Comparison of ENCODE assay signal across 21 cellular contexts in the genomic region with DNA sequence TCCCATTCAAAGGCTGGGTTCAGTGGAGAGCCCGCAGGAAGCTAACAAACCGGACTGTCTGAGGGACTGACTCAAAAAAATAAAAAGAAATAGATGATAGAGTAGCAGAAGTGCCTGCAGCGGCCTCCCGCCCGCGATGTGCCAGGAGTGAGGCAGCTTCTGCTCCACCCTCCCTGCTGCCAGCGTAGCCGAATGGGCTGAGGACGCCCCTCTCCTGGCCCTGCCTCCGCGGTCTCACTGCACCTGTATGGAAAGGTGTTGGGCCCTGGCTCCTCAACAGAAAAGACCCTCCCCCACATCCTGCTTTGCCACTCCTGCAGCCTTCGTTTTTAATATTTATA.
DNase-seq lines count a peak whose midpoint lies in the region; FAIRE-seq and TF ChIP-seq lines count a peak whose summit lies in the region.
"Had no signal": no experiment of that assay in that cellular context is flagged by ENCODE, and none has a peak within 500 bp of the region (broad histone marks: within the 10 kb centered on the region; RNA-seq: fewer than 3 reads in every experiment).

No MANE protein-coding gene starts in this region.

- H4K20me1 ChIP-seq in mammary epithelial cell (ENCODE audit: insufficient read depth, low read length) (no peaks in the 10 kb centered on the region), keratinocyte (ENCODE audit: control insufficient read depth, extremely low read depth, insufficient read depth, low read length) (no peaks in the 10 kb centered on the region)

- TF ChIP-seq EP300 in esophagus muscularis mucosa (IDR thresholded peaks at IDR 0.05), result no peak

- no peaks in the 10 kb centered on the region for H3K27me3 ChIP-seq in mammary epithelial cell (ENCODE audit: insufficient read depth, low read length)
- H3K27me3 ChIP-seq in keratinocyte (ENCODE audit: control insufficient read depth, extremely low read depth, insufficient read depth, low read length), result no peaks in the 10 kb centered on the region
- H3K27me3 ChIP-seq in HAP-1 (ENCODE audit: low read depth), result 0 out of 2 replicates have a peak, but pooled peaks cover 3% of the 10 kb centered on the region
- H3K27me3 ChIP-seq in esophagus muscularis mucosa, result no peaks in the 10 kb centered on the region
- H3K27me3 ChIP-seq: vagina had no signal

- dilution Hi-C loops in mammary epithelial cell (cut with HindIII; ENCODE audit: low sequenced_read_pairs), result no loop called here
- dilution Hi-C loops in keratinocyte (cut with MboI; ENCODE audit: extremely low pct_ligation_motif_present, low sequenced_read_pairs), result no loop called here

- peak in 2 of 3 experiments; percentile 37 to 43 for DNase-seq in NCI-H1417 (lab: John Stamatoyannopoulos, UW)
- DNase-seq in NCI-H1417 treated with DMSO at 0.1 percent for 48 hours (lab: John Stamatoyannopoulos, UW), result no peak
- peak; percentile 21 for DNase-seq in NCI-H146 treated with DMSO at 0.1 percent for 48 hours (lab: John Stamatoyannopoulos, UW; ENCODE audit: unreplicated experiment)
- peak; percentile 66 for DNase-seq in mammary epithelial cell
- DNase-seq in keratinocyte (ENCODE audit: low read depth, low spot score), result peak; percentile 19
- no peak for DNase-seq in HAP-1 (ENCODE audit: low spot score in 2 of 2)
- no peak for DNase-seq in esophagus muscularis mucosa (ENCODE audit: extremely low spot score)
- no peak for DNase-seq in NCI-H2196 (lab: John Stamatoyannopoulos, UW; ENCODE audit: unreplicated experiment)
- DNase-seq: activated CD4-positive, alpha-beta T cell treated with anti-CD3 and anti-CD28 coated beads, Interleukin-2, amount 10 ng/mL, durations not matched to agents 24 days and 14 days; activated CD8-positive, alpha-beta memory T cell treated with anti-CD3 and anti-CD28 coated beads, Interleukin-2, amount 50 U/mL, for 48 hours; amygdala; cerebellar nuclear complex; DMS153; effector CD8-positive, alpha-beta T cell; MV-4-11; right cardiac atrium; substantia nigra had no signal

- BruUV-seq in mammary epithelial cell (replicated peaks; lab: Mats Ljungman, UMichigan), result no TSS peak

- H3K36me3 ChIP-seq in mammary epithelial cell (ENCODE audit: insufficient read depth, low read length) (no peaks in the 10 kb centered on the region), keratinocyte (ENCODE audit: control insufficient read depth in 2 of 2, extremely low read depth in 1 of 2, insufficient read depth in 2 of 2, low read length in 2 of 2) (no peaks in the 10 kb centered on the region), HAP-1 (replicated peaks) (no peaks in the 10 kb centered on the region), esophagus muscularis mucosa (no peaks in the 10 kb centered on the region)
- H3K36me3 ChIP-seq: vagina had no signal

- WGBS in mammary epithelial cell (ENCODE audit: low coverage, missing lambda C conversion rate), result 28% methylated on average over 10 of the region's 12 CpGs
- 79% methylated on average over 12 of the region's 12 CpGs for WGBS in esophagus muscularis mucosa

- no peaks in the 10 kb centered on the region for H3K9me1 ChIP-seq in keratinocyte (ENCODE audit: control insufficient read depth, extremely low read depth, insufficient read depth, low read length)

- in situ Hi-C loops in mammary epithelial cell (cut with MboI; ENCODE audit: low sequenced_read_pairs in 2 of 2), result loop anchor here in 1 of 2 donors (10.0 kb wide), 1 partner anchor 240 kb away; the partner anchor contains the start of gene SAMD4A
- in situ Hi-C loops in HAP-1 (cut with MboI; ENCODE audit: low sequenced_read_pairs), result no loop called here

- no peak for TF ChIP-seq POLR2A in esophagus muscularis mucosa (IDR thresholded peaks at IDR 0.05; ENCODE audit: low read depth)

- H3K4me2 ChIP-seq in mammary epithelial cell (ENCODE audit: insufficient read depth, low read depth, low read length) (peak overlapping the region; percentile 54), keratinocyte (ENCODE audit: control insufficient read depth, extremely low read depth, insufficient read depth, low read depth, low read length) (peak overlapping the region; percentile 87)

- TF ChIP-seq CTCF in mammary epithelial cell (conservative IDR thresholded peaks at IDR 0.05 in 1 of 2, IDR thresholded peaks at IDR 0.05 in 1 of 2; ENCODE audit: extremely low read depth in 1 of 2, insufficient read depth in 1 of 2, low read depth in 1 of 2, low read length in 2 of 2), result no peak
- no peak for TF ChIP-seq CTCF in keratinocyte (optimal IDR thresholded peaks at IDR 0.05 in 1 of 3, IDR thresholded peaks at IDR 0.05 in 1 of 3, conservative IDR thresholded peaks at IDR 0.05 in 1 of 3; ENCODE audit: extremely low read depth in 1 of 3, insufficient read depth in 2 of 3, low read length in 3 of 3)
- no peak for TF ChIP-seq CTCF in esophagus muscularis mucosa (IDR thresholded peaks at IDR 0.05)

- intact Hi-C loops in mammary epithelial cell (cut with micrococcal nuclease) (loop anchor here (1.0 to 2.0 kb wide), 3 partner anchors 113 to 438 kb away; no protein-coding TSS in a partner anchor), esophagus muscularis mucosa (cut with DNase I) (loop anchor here (10.0 kb wide), 2 partner anchors 90 to 240 kb away; partner anchors contain the start of gene SAMD4A)

- CTCF ChIA-PET in mammary epithelial cell (lab: Charles Lee; ENCODE audit: low non-redundant PET), result interaction anchor here (0.6 to 0.9 kb wide), 2 partner anchors 11 to 241 kb away, joined by 3 to 17 read pairs; no protein-coding TSS in a partner anchor

- H3K9ac ChIP-seq in mammary epithelial cell (ENCODE audit: insufficient read depth, low read length), result no peak overlapping the region
- no peak overlapping the region for H3K9ac ChIP-seq in keratinocyte (ENCODE audit: control insufficient read depth, extremely low read depth, insufficient read depth, low read length)

- no peak overlapping the region for H3K4me3 ChIP-seq in mammary epithelial cell (replicated peaks in 1 of 3; ENCODE audit: insufficient read depth in 1 of 3, low read depth in 2 of 3, low read length in 3 of 3)
- peak overlapping the region in 2 of 3 experiments; percentile 12 to 60 for H3K4me3 ChIP-seq in keratinocyte (ENCODE audit: control insufficient read depth in 2 of 3, extremely low read depth in 1 of 3, insufficient read depth in 2 of 3, low read depth in 1 of 3, low read length in 3 of 3)
- no peak overlapping the region for H3K4me3 ChIP-seq in HAP-1
- H3K4me3 ChIP-seq in esophagus muscularis mucosa, result no peak overlapping the region
- H3K4me3 ChIP-seq: K562, vagina had no signal

- H3K4me1 ChIP-seq in mammary epithelial cell (ENCODE audit: insufficient read depth, low read length) (peaks cover 13% of the 10 kb centered on the region), keratinocyte (ENCODE audit: control insufficient read depth, extremely low read depth, insufficient read depth, low read length) (peaks cover 21% of the 10 kb centered on the region), HAP-1 (peaks cover 4% of the 10 kb centered on the region; the same call in 1 of the 2 replicates), esophagus muscularis mucosa (peaks cover 0 to 13% (median 10%) of the 10 kb centered on the region in 4 donors)

- H3K27ac ChIP-seq in mammary epithelial cell (ENCODE audit: insufficient read depth, low read depth, low read length) (no peak overlapping the region), keratinocyte (ENCODE audit: control insufficient read depth, insufficient read depth, low read length) (no peak overlapping the region), esophagus muscularis mucosa (replicated peaks in 1 of 4) (no peak overlapping the region)
- H3K27ac ChIP-seq: vagina had no signal

- H3K9me3 ChIP-seq in mammary epithelial cell (replicated peaks; ENCODE audit: insufficient read depth, low read length), result no peaks in the 10 kb centered on the region
- no peaks in the 10 kb centered on the region for H3K9me3 ChIP-seq in keratinocyte (ENCODE audit: control insufficient read depth, low read depth, low read length)
- no peaks in the 10 kb centered on the region for H3K9me3 ChIP-seq in HAP-1
- no peaks in the 10 kb centered on the region for H3K9me3 ChIP-seq in esophagus muscularis mucosa
- H3K9me3 ChIP-seq: vagina had no signal

- H3K79me2 ChIP-seq in mammary epithelial cell (ENCODE audit: insufficient read depth, low read length) (no peaks in the 10 kb centered on the region), keratinocyte (ENCODE audit: control insufficient read depth, insufficient read depth, low read length) (no peaks in the 10 kb centered on the region)

- no peak for FAIRE-seq in keratinocyte (lab: Jason Lieb, UNC)
- FAIRE-seq: A204.1, K562, TTC549 had no signal

- H2AFZ ChIP-seq in mammary epithelial cell (ENCODE audit: low read depth, low read length), result peak overlapping the region; percentile 87
- no peak overlapping the region for H2AFZ ChIP-seq in keratinocyte (ENCODE audit: control insufficient read depth, low read length)

Comparison
In these comparisons a context has a peak if more than half of its experiments do, and no peak if none do; other contexts are left out.
1. DNase-seq: peak in NCI-H1417 (2 of 3), NCI-H146 treated with DMSO at 0.1 percent for 48 hours (single experiment), mammary epithelial cell (single experiment) and keratinocyte (single experiment); none in NCI-H1417 treated with DMSO at 0.1 percent for 48 hours (single experiment), HAP-1 (0 of 2), esophagus muscularis mucosa (single experiment) and NCI-H2196 (single experiment).
2. H3K4me3 ChIP-seq: peak in keratinocyte (2 of 3); none in mammary epithelial cell (0 of 3), HAP-1 (single experiment) and esophagus muscularis mucosa (0 of 4).